12 cellular contexts compared by ENCODE assay signal in genomic region chr13:46149272-46150133, GRCh38. TPM values are rescaled to one million over a fixed set of nuclear protein-coding genes. Genes with fewer than 3 reads are reported as not detected.
DNase-seq lines count a peak whose midpoint lies in the region; ATAC-seq, FAIRE-seq and TF ChIP-seq lines count a peak whose summit lies in the region.
"Had no signal": no experiment of that assay in that cellular context is flagged by ENCODE, and none has a peak within 500 bp of the region (broad histone marks: within the 10 kb centered on the region; RNA-seq: fewer than 3 reads in every experiment).

No MANE protein-coding gene starts in this region.

- H3K27ac ChIP-seq in OCI-LY3 (ENCODE audit: low read length) (0 out of 2 replicates have a peak overlapping the region, but pooled peaks have one; percentile 10), GM12878 (ENCODE audit: control insufficient read depth, insufficient read depth) (no peak overlapping the region; the same call in 1 of the 2 replicates)
- H3K27ac ChIP-seq: gastroesophageal sphincter, upper lobe of right lung had no signal

- no peaks in the 10 kb centered on the region for H3K9me3 Mint-ChIP-seq in activated CD4-positive, alpha-beta T cell treated with anti-CD3 and anti-CD28 coated beads for 36 hours (ENCODE audit: low read depth)
- no peaks in the 10 kb centered on the region for H3K9me3 Mint-ChIP-seq in Caco-2 (ENCODE audit: unreplicated experiment)

- H3K4me3 ChIP-seq in OCI-LY3 (ENCODE audit: low read length) (no peak overlapping the region), GM12878 (no peak overlapping the region), Caco-2 (ENCODE audit: low read depth, low read length) (no peak overlapping the region)
- H3K4me3 ChIP-seq: gastroesophageal sphincter, upper lobe of right lung had no signal

- no peak for TF ChIP-seq CTCF in OCI-LY3 (IDR thresholded peaks at IDR 0.05; ENCODE audit: low read depth, low read length)
- TF ChIP-seq CTCF in GM12878 (IDR thresholded peaks at IDR 0.05 in 2 of 3, conservative IDR thresholded peaks at IDR 0.05 in 1 of 3; ENCODE audit: control insufficient read depth in 2 of 3, extremely low read depth in 1 of 3, insufficient read depth in 1 of 3, low read depth in 3 of 3, low read length in 3 of 3), result no peak
- no peak for TF ChIP-seq CTCF in Caco-2 (IDR thresholded peaks at IDR 0.05; ENCODE audit: insufficient read depth in 1 of 2, low read depth in 1 of 2, low read length in 1 of 2, severe bottlenecking in 1 of 2, unreplicated experiment in 1 of 2)

- POLR2A ChIA-PET in activated CD4-positive, alpha-beta T cell treated with anti-CD3 and anti-CD28 coated beads for 36 hours (lab: Charles Lee), result interaction anchor here (0.5 to 2.7 kb wide), 7 partner anchors 10 to 301 kb away, joined by 3 to 15 read pairs (median 5); partner anchors contain the start of gene LCP1
- POLR2A ChIA-PET in GM12878 (lab: Charles Lee) (interaction anchor here (1.0 to 2.5 kb wide), 3 partner anchors 9 to 12 kb away, joined by 3 to 6 read pairs (median 4); no protein-coding TSS in a partner anchor), Caco-2 (lab: Charles Lee) (interaction anchor here (0.7 kb wide), 1 partner anchor 22 kb away, joined by 3 read pairs; no protein-coding TSS in a partner anchor)

- H3K27me3 ChIP-seq in OCI-LY3 (ENCODE audit: low read depth, low read length) (no peaks in the 10 kb centered on the region), GM12878 (replicated peaks in 1 of 2; ENCODE audit: control insufficient read depth in 2 of 2, insufficient read depth in 2 of 2, low read length in 1 of 2) (no peaks in the 10 kb centered on the region), Caco-2 (replicated peaks; ENCODE audit: control insufficient read depth, insufficient read depth, low read length) (no peaks in the 10 kb centered on the region)
- H3K27me3 ChIP-seq: gastroesophageal sphincter, upper lobe of right lung had no signal

- H3K4me3 Mint-ChIP-seq in activated CD4-positive, alpha-beta T cell treated with anti-CD3 and anti-CD28 coated beads for 36 hours, result no peak overlapping the region
- H3K4me3 Mint-ChIP-seq in Caco-2 (ENCODE audit: unreplicated experiment), result no peak overlapping the region

- no peaks in the 10 kb centered on the region for H3K27me3 Mint-ChIP-seq in activated CD4-positive, alpha-beta T cell treated with anti-CD3 and anti-CD28 coated beads for 36 hours
- H3K27me3 Mint-ChIP-seq in Caco-2 (ENCODE audit: insufficient read depth, unreplicated experiment), result no peaks in the 10 kb centered on the region

- peak; percentile 77 for DNase-seq in activated CD4-positive, alpha-beta T cell treated with anti-CD3 and anti-CD28 coated beads for 36 hours
- DNase-seq in activated CD4-positive, alpha-beta T cell treated with anti-CD3 and anti-CD28 coated beads, Interleukin-2, amount 50 U/mL, for 1 hour, result no peak
- no peak for DNase-seq in GM12878 (ENCODE audit: low read depth, low spot score)
- peak; percentile 33 for DNase-seq in smooth muscle cell of the brain vasculature (ENCODE audit: low read depth, low spot score)
- no peak for DNase-seq in effector CD8-positive, alpha-beta T cell (lab: John Stamatoyannopoulos, UW)
- no peak for DNase-seq in Caco-2
- DNase-seq in NCI-H1105 (lab: John Stamatoyannopoulos, UW), result no peak
- DNase-seq: central memory CD4-positive, alpha-beta T cell; upper lobe of right lung had no signal

- ATAC-seq in activated CD4-positive, alpha-beta T cell treated with anti-CD3 and anti-CD28 coated beads for 36 hours, result peak; percentile 92
- peak; percentile 20 for ATAC-seq in GM12878
- ATAC-seq: gastroesophageal sphincter, upper lobe of right lung had no signal

- SMC1A ChIA-PET in GM12878 (lab: Charles Lee; ENCODE audit: uncharacterized antibody, unreplicated experiment), result interaction anchor here (0.7 to 4.0 kb wide), 9 partner anchors 8 to 154 kb away, joined by 3 to 34 read pairs (median 3); no protein-coding TSS in a partner anchor

- CTCF ChIA-PET in activated CD4-positive, alpha-beta T cell treated with anti-CD3 and anti-CD28 coated beads for 36 hours (lab: Charles Lee), result interaction anchor here (0.6 to 4.7 kb wide), 12 partner anchors 9 to 140 kb away, joined by 3 to 54 read pairs (median 4); no protein-coding TSS in a partner anchor
- CTCF ChIA-PET in GM12878 (lab: Yijun Ruan, JAX), result interaction anchor here (0.9 to 4.4 kb wide), 8 partner anchors 10 to 139 kb away, joined by 3 to 30 read pairs (median 4); no protein-coding TSS in a partner anchor
- CTCF ChIA-PET in Caco-2 (lab: Charles Lee), result interaction anchor here (0.8 to 1.8 kb wide), 2 partner anchors 11 to 342 kb away, joined by 3 to 7 read pairs; no protein-coding TSS in a partner anchor

- peaks cover 51% of the 10 kb centered on the region for H3K4me1 Mint-ChIP-seq in activated CD4-positive, alpha-beta T cell treated with anti-CD3 and anti-CD28 coated beads for 36 hours
- peaks cover 25% of the 10 kb centered on the region for H3K4me1 Mint-ChIP-seq in Caco-2 (ENCODE audit: low read depth, unreplicated experiment)

- TF ChIP-seq POLR2A in GM12878 (IDR thresholded peaks at IDR 0.05; ENCODE audit: low read depth, low read length), result no peak; the same call in none of the 2 replicates

- H3K4me2 ChIP-seq in OCI-LY3 (ENCODE audit: low read length) (no peak overlapping the region), GM12878 (ENCODE audit: control insufficient read depth, insufficient read depth) (no peak overlapping the region)

- BruUV-seq in GM12878 (replicated peaks; lab: Mats Ljungman, UMichigan) (no TSS peak), Caco-2 (replicated peaks; lab: Mats Ljungman, UMichigan) (no TSS peak)

- H3K9ac ChIP-seq in OCI-LY3 (ENCODE audit: low read length), result no peak overlapping the region
- no peak overlapping the region for H3K9ac ChIP-seq in GM12878 (ENCODE audit: control insufficient read depth, insufficient read depth, low read length)

- WGBS in GM12878 (ENCODE audit: insufficient coverage, insufficient replicate concordance, low lambda C conversion rate, missing lambda C conversion rate), result 75% methylated on average over 7 of the region's 7 CpGs

- peak overlapping the region; percentile 90 for H3K27ac Mint-ChIP-seq in activated CD4-positive, alpha-beta T cell treated with anti-CD3 and anti-CD28 coated beads for 36 hours
- no peak overlapping the region for H3K27ac Mint-ChIP-seq in Caco-2 (ENCODE audit: unreplicated experiment)

- H4K20me1 ChIP-seq in OCI-LY3 (ENCODE audit: insufficient read depth, low read length) (peaks cover 92% of the 10 kb centered on the region), GM12878 (ENCODE audit: control insufficient read depth, insufficient read depth) (no peaks in the 10 kb centered on the region)

- H3K36me3 ChIP-seq in OCI-LY3 (replicated peaks; ENCODE audit: low read depth, low read length), result peaks cover 90% of the 10 kb centered on the region
- H3K36me3 ChIP-seq in GM12878 (ENCODE audit: control insufficient read depth in 2 of 2, insufficient read depth in 2 of 2, low read length in 1 of 2), result peaks cover 31 to 62% of the 10 kb centered on the region in 2 experiments
- no peaks in the 10 kb centered on the region for H3K36me3 ChIP-seq in Caco-2 (ENCODE audit: control insufficient read depth, insufficient read depth, low read length)
- H3K36me3 ChIP-seq: gastroesophageal sphincter had no signal

- H3K36me3 Mint-ChIP-seq in activated CD4-positive, alpha-beta T cell treated with anti-CD3 and anti-CD28 coated beads for 36 hours (ENCODE audit: low read depth), result peaks cover 79% of the 10 kb centered on the region
- peaks cover 5% of the 10 kb centered on the region for H3K36me3 Mint-ChIP-seq in Caco-2 (ENCODE audit: insufficient read depth, unreplicated experiment)

- H3K9me3 ChIP-seq in OCI-LY3 (ENCODE audit: insufficient read depth, low read length), result no peaks in the 10 kb centered on the region
- H3K9me3 ChIP-seq in GM12878 (replicated peaks; ENCODE audit: control insufficient read depth, insufficient read depth, low read length), result no peaks in the 10 kb centered on the region
- H3K9me3 ChIP-seq in Caco-2, result no peaks in the 10 kb centered on the region
- H3K9me3 ChIP-seq: gastroesophageal sphincter, upper lobe of right lung had no signal

- no peak for TF ChIP-seq RAD21 in GM12878 (IDR thresholded peaks at IDR 0.05; ENCODE audit: insufficient read depth, low read depth, low read length)

- peaks cover 94% of the 10 kb centered on the region for H3K79me2 ChIP-seq in OCI-LY3 (ENCODE audit: low read length)
- peaks cover 16% of the 10 kb centered on the region for H3K79me2 ChIP-seq in GM12878 (ENCODE audit: control insufficient read depth, insufficient read depth, low read length)

- RAD21 ChIA-PET in GM12878 (lab: Charles Lee; ENCODE audit: unreplicated experiment), result interaction anchor here (1.5 kb wide), 1 partner anchor 10 kb away, joined by 6 read pairs; no protein-coding TSS in a partner anchor

- H2AFZ ChIP-seq in OCI-LY3 (ENCODE audit: low read depth, low read length) (no peak overlapping the region), GM12878 (ENCODE audit: control insufficient read depth, low read depth, low read length) (no peak overlapping the region)

- intact Hi-C loops in activated CD4-positive, alpha-beta T cell treated with anti-CD3 and anti-CD28 coated beads for 36 hours (cut with DNase I, micrococcal nuclease), result loop anchor here (1.0 to 5.0 kb wide), 2 partner anchors 11 to 33 kb away; partner anchors contain the start of gene LCP1 (in 1 of the 2)
- intact Hi-C loops in GM12878 (cut with micrococcal nuclease; ENCODE audit: unreplicated experiment), result no loop called here
- intact Hi-C loops in Caco-2 (cut with micrococcal nuclease; ENCODE audit: unreplicated experiment), result no loop called here

- in situ Hi-C loops in GM12878 (cut with MboI), result no loop called here

- no peaks in the 10 kb centered on the region for H3K4me1 ChIP-seq in OCI-LY3 (ENCODE audit: low read length)
- H3K4me1 ChIP-seq in GM12878 (ENCODE audit: control insufficient read depth, insufficient read depth, low read length), result no peaks in the 10 kb centered on the region
- peaks cover 7% of the 10 kb centered on the region for H3K4me1 ChIP-seq in Caco-2
- H3K4me1 ChIP-seq: gastroesophageal sphincter, upper lobe of right lung had no signal

- no peak for FAIRE-seq in GM12878 (lab: Jason Lieb, UNC)

- no peak for TF ChIP-seq EP300 in GM12878 (IDR thresholded peaks at IDR 0.05; ENCODE audit: borderline replicate concordance in 1 of 2, control insufficient read depth in 1 of 2, low read depth in 2 of 2, low read length in 2 of 2)

RNA-seq across cellular contexts. Expression of gene LCP1, which starts 32.5 kb away (rescaled TPM):
- 1,000 to 10,000 TPM; 1,060 to 1,089 TPM for total RNA-seq in activated CD4-positive, alpha-beta T cell treated with anti-CD3 and anti-CD28 coated beads for 36 hours
- 630 and 672 TPM in 2 replicates for total RNA-seq in GM12878 (2013; cell fraction: nucleolus; rRNA removed)
- 1,359 and 1,536 TPM in 2 replicates for total RNA-seq in GM12878 (2014; rRNA removed)
- total RNA-seq in GM12878 (2014; rRNA removed; fragmentation: Illumina TruSeq; extraction: Trizol), result 1,765 and 1,770 TPM in 2 replicates
- 1,593 and 1,649 TPM in 2 replicates for total RNA-seq in GM12878 (2021)
- 790 TPM for polyA plus RNA-seq in GM12878 (2011; ENCODE audit: low read depth)
- polyA plus RNA-seq in GM12878 (2011; rRNA removed), result 1,518 and 1,924 TPM in 2 replicates
- polyA plus RNA-seq in GM12878 (2011; cell fraction: cytosol; rRNA removed), result 938 and 1,004 TPM in 2 replicates
- 570 and 928 TPM in 2 replicates for polyA plus RNA-seq in GM12878 (2011; cell fraction: nucleus; rRNA removed)
- 792 and 882 TPM in 2 replicates for polyA plus RNA-seq in GM12878 (2012)
- polyA plus RNA-seq in GM12878 (2014; fragmentation: Illumina TruSeq; extraction: Trizol), result 2,201 and 2,644 TPM in 2 replicates
- polyA plus RNA-seq in GM12878 (2014; fragmentation: Nextera tagmentation; extraction: Ambion mirVana), result 1,000 to 10,000 TPM in 1 of 2 experiments, 100 to 1,000 TPM in 1; 775 to 1,062 TPM
- polyA plus RNA-seq in GM12878 (2014; rRNA removed), result 1,106 and 1,239 TPM in 2 replicates
- polyA plus RNA-seq in GM12878 (2016; fragmentation: Nextera tagmentation; extraction: Ambion mirVana), result 1,000 to 10,000 TPM; 1,617 to 1,624 TPM
- 1,516 and 1,624 TPM in 2 replicates for polyA minus RNA-seq in GM12878 (2011; rRNA and poly(A)+ RNA removed)
- polyA minus RNA-seq in GM12878 (2011; cell fraction: cytosol; rRNA and poly(A)+ RNA removed), result 490 and 574 TPM in 2 replicates
- polyA minus RNA-seq in GM12878 (2011; cell fraction: nucleus; rRNA and poly(A)+ RNA removed), result 248 and 443 TPM in 2 replicates
- total RNA-seq in Caco-2 (2022), result 32.1 and 37.8 TPM in 2 replicates
- polyA plus RNA-seq: AG04450 had no signal

RNA-seq across cellular contexts. Expression of gene CPB2, which starts 44.7 kb away (rescaled TPM):
- not detected for total RNA-seq in activated CD4-positive, alpha-beta T cell treated with anti-CD3 and anti-CD28 coated beads for 36 hours
- not detected in 2 replicates for total RNA-seq in GM12878 (2013; cell fraction: nucleolus; rRNA removed)
- not detected in 2 replicates for total RNA-seq in GM12878 (2014; rRNA removed)
- not detected in 2 replicates for total RNA-seq in GM12878 (2014; rRNA removed; fragmentation: Illumina TruSeq; extraction: Trizol)
- 0.13 and 0.16 TPM in 2 replicates for total RNA-seq in GM12878 (2021)
- not detected for polyA plus RNA-seq in GM12878 (2011; ENCODE audit: low read depth)
- polyA plus RNA-seq in GM12878 (2011; rRNA removed), result not detected in 2 replicates
- not detected in 2 replicates for polyA plus RNA-seq in GM12878 (2011; cell fraction: cytosol; rRNA removed)
- polyA plus RNA-seq in GM12878 (2011; cell fraction: nucleus; rRNA removed), result not detected in 2 replicates
- not detected in 2 replicates for polyA plus RNA-seq in GM12878 (2012)
- 0.07 TPM in 1 of 2 replicates, not detected in the other for polyA plus RNA-seq in GM12878 (2014; fragmentation: Illumina TruSeq; extraction: Trizol)
- under 1 TPM; 0.05 to 0.22 TPM for polyA plus RNA-seq in GM12878 (2014; fragmentation: Nextera tagmentation; extraction: Ambion mirVana)
- 0.05 and 0.14 TPM in 2 replicates for polyA plus RNA-seq in GM12878 (2014; rRNA removed)
- polyA plus RNA-seq in GM12878 (2016; fragmentation: Nextera tagmentation; extraction: Ambion mirVana), result under 1 TPM; 0.56 to 0.87 TPM
- polyA minus RNA-seq in GM12878 (2011; rRNA and poly(A)+ RNA removed), result not detected in 2 replicates
- polyA minus RNA-seq in GM12878 (2011; cell fraction: cytosol; rRNA and poly(A)+ RNA removed), result not detected in 2 replicates
- polyA minus RNA-seq in GM12878 (2011; cell fraction: nucleus; rRNA and poly(A)+ RNA removed), result not detected in 2 replicates
- total RNA-seq in Caco-2 (2022), result 0.18 TPM in 1 of 2 replicates, not detected in the other
- total RNA-seq: gastroesophageal sphincter had no signal
- polyA plus RNA-seq: AG04450 had no signal

Comparison
In these comparisons a context has a peak if more than half of its experiments do, and no peak if none do; other contexts are left out.
1. DNase-seq: peak in activated CD4-positive, alpha-beta T cell treated with anti-CD3 and anti-CD28 coated beads for 36 hours (single experiment) and smooth muscle cell of the brain vasculature (single experiment); none in activated CD4-positive, alpha-beta T cell treated with anti-CD3 and anti-CD28 coated beads, Interleukin-2, amount 50 U/mL, for 1 hour (single experiment), GM12878 (single experiment), effector CD8-positive, alpha-beta T cell (single experiment), Caco-2 (0 of 2) and NCI-H1105 (single experiment).
2. RNA of gene LCP1, which starts 32.5 kb away (total RNA-seq): 630 to 1,770 TPM in GM12878 and 1,060 to 1,089 TPM in activated CD4-positive, alpha-beta T cell treated with anti-CD3 and anti-CD28 coated beads for 36 hours; 32.1 to 37.8 TPM in Caco-2; every median in the first group is over 10 times any median in the second.
3. intact Hi-C loops: an anchor here in activated CD4-positive, alpha-beta T cell treated with anti-CD3 and anti-CD28 coated beads for 36 hours (1.0 to 5.0 kb wide); none called in GM12878 and Caco-2.